ENCODE assay signal across 12 cellular contexts in genomic region chr2:47509981-47510380, GRCh38.
DNase-seq lines count a peak whose midpoint lies in the region; ATAC-seq and TF ChIP-seq lines count a peak whose summit lies in the region.
"Had no signal": no experiment of that assay in that cellular context is flagged by ENCODE, and none has a peak within 500 bp of the region (broad histone marks: within the 10 kb centered on the region; RNA-seq: fewer than 3 reads in every experiment).

No MANE protein-coding gene starts in this region.

- H3K79me2 ChIP-seq in DOHH2 (ENCODE audit: control insufficient read depth, low read length) (no peaks in the 10 kb centered on the region), Karpas-422 (ENCODE audit: low read length) (no peaks in the 10 kb centered on the region), mesendoderm (ENCODE audit: control insufficient read depth, insufficient read depth, low read length) (no peaks in the 10 kb centered on the region)

- H3K4me3 ChIP-seq in DOHH2 (ENCODE audit: low read length) = peak overlapping the region; percentile 33
- no peak overlapping the region for H3K4me3 ChIP-seq in Karpas-422 (ENCODE audit: low read length)
- no peak overlapping the region for H3K4me3 ChIP-seq in mesendoderm (ENCODE audit: low read length)

- CTCF ChIA-PET in WTC11 (lab: Charles Lee) = no interaction called here

- H2AFZ ChIP-seq in Karpas-422 (ENCODE audit: low read length) = no peak overlapping the region

- H3K36me3 ChIP-seq in DOHH2 (ENCODE audit: control insufficient read depth, low read length) (peaks cover 11% of the 10 kb centered on the region), Karpas-422 (ENCODE audit: insufficient read depth, low read length) (peaks cover 27% of the 10 kb centered on the region), mesendoderm (ENCODE audit: control insufficient read depth, insufficient read depth, low read length) (no peaks in the 10 kb centered on the region)

- no peak overlapping the region for H3K23ac ChIP-seq in mesendoderm (ENCODE audit: low read length)

- H3K4ac ChIP-seq in mesendoderm (ENCODE audit: low read depth, low read length) = no peak overlapping the region

- ATAC-seq in WTC11 = no peak
- no peak for ATAC-seq in esophagus mucosa
- ATAC-seq in activated T-cell treated with anti-CD3 and anti-CD28 coated beads, Interleukin-2, amount 50 U/mL, for 72 hours (replicated peaks in 1 of 2) = no peak
- ATAC-seq: CD8-positive, alpha-beta T cell had no signal

- no peak overlapping the region for H4K5ac ChIP-seq in mesendoderm (ENCODE audit: low read length)

- TF ChIP-seq CTCF in DOHH2 (IDR thresholded peaks at IDR 0.05; ENCODE audit: low read depth, low read length, poor library complexity, severe bottlenecking) = no peak
- no peak for TF ChIP-seq CTCF in WTC11 (IDR thresholded peaks at IDR 0.05)
- no peak for TF ChIP-seq CTCF in HFFc6 (IDR thresholded peaks at IDR 0.05)

- H3K36me3 Mint-ChIP-seq in WTC11 = peaks cover 36% of the 10 kb centered on the region
- H3K36me3 Mint-ChIP-seq in activated T-cell treated with anti-CD3 and anti-CD28 coated beads, Interleukin-2, amount 50 U/mL, for 72 hours (ENCODE audit: insufficient read depth in 2 of 2) = peaks cover 0 to 2% of the 10 kb centered on the region in 2 donors
- peaks cover 4% of the 10 kb centered on the region; the same call in 1 of the 2 replicates for H3K36me3 Mint-ChIP-seq in HFFc6 (ENCODE audit: low read depth)
- H3K36me3 Mint-ChIP-seq: CD14-positive monocyte; CD8-positive, alpha-beta T cell had no signal

- no peaks in the 10 kb centered on the region for H4K20me1 ChIP-seq in DOHH2 (ENCODE audit: control insufficient read depth, insufficient read depth, low read depth, low read length)
- H4K20me1 ChIP-seq in Karpas-422 (ENCODE audit: insufficient read depth, low read depth, low read length) = no peaks in the 10 kb centered on the region

- no peak overlapping the region for H2AK5ac ChIP-seq in mesendoderm (ENCODE audit: low read length)

- DNase-seq in Karpas-422 (no peak), WTC11 (ENCODE audit: low spot score) (no peak), mesendoderm (no peak), HFFc6 (no peak)
- no peak for DNase-seq in activated T-cell treated with anti-CD3 and anti-CD28 coated beads, Interleukin-2, amount 50 U/mL, for 72 hours
- DNase-seq: CD8-positive, alpha-beta T cell; COR-L47; IMR-90 had no signal

- peaks cover 26% of the 10 kb centered on the region for H3K9me3 Mint-ChIP-seq in WTC11
- H3K9me3 Mint-ChIP-seq in activated T-cell treated with anti-CD3 and anti-CD28 coated beads, Interleukin-2, amount 50 U/mL, for 72 hours = peaks cover 2 to 6% of the 10 kb centered on the region in 2 donors
- peaks cover 8% of the 10 kb centered on the region for H3K9me3 Mint-ChIP-seq in HFFc6

- peak overlapping the region; percentile 41 for H3K4me2 ChIP-seq in DOHH2 (ENCODE audit: low read length)
- no peak overlapping the region for H3K4me2 ChIP-seq in Karpas-422 (ENCODE audit: low read depth, low read length, poor library complexity, severe bottlenecking)
- no peak overlapping the region for H3K4me2 ChIP-seq in mesendoderm (ENCODE audit: low read length)

- no peak overlapping the region for H2BK120ac ChIP-seq in mesendoderm (ENCODE audit: low read depth, low read length)

- H3K4me3 Mint-ChIP-seq in WTC11 (no peak overlapping the region), HFFc6 (no peak overlapping the region)
- no peak overlapping the region for H3K4me3 Mint-ChIP-seq in activated T-cell treated with anti-CD3 and anti-CD28 coated beads, Interleukin-2, amount 50 U/mL, for 72 hours
- H3K4me3 Mint-ChIP-seq: B cell; CD14-positive monocyte; CD8-positive, alpha-beta T cell had no signal

- no CpG with 5 or more reads among the region's 4 CpGs for WGBS in mesendoderm (ENCODE audit: extremely low coverage, insufficient coverage, low lambda C conversion rate)

- no peaks in the 10 kb centered on the region for H3K9me2 ChIP-seq in DOHH2 (replicated peaks; ENCODE audit: control insufficient read depth, low read length)
- H3K9me2 ChIP-seq in Karpas-422 (replicated peaks; ENCODE audit: insufficient read depth, low read length) = no peaks in the 10 kb centered on the region

- H3K9me3 ChIP-seq in DOHH2 (ENCODE audit: control insufficient read depth, insufficient read depth, low read length) (peaks cover 14% of the 10 kb centered on the region), Karpas-422 (ENCODE audit: low read length) (peaks cover 5% of the 10 kb centered on the region; the same call in 1 of the 2 replicates)

- no peak overlapping the region for H3K18ac ChIP-seq in mesendoderm (ENCODE audit: low read length)

- H3K79me1 ChIP-seq in mesendoderm (ENCODE audit: low read length) = no peaks in the 10 kb centered on the region

- peak overlapping the region; percentile 6 for H3K56ac ChIP-seq in mesendoderm (ENCODE audit: low read length)

- H3K27me3 ChIP-seq in DOHH2 (ENCODE audit: control insufficient read depth, low read length) = no peaks in the 10 kb centered on the region
- H3K27me3 ChIP-seq in Karpas-422 (ENCODE audit: low read length) = no peaks in the 10 kb centered on the region
- no peaks in the 10 kb centered on the region for H3K27me3 ChIP-seq in mesendoderm (ENCODE audit: insufficient read depth, low read length, poor library complexity)

- H3K4me1 ChIP-seq in DOHH2 (ENCODE audit: control insufficient read depth, low read length) = peaks cover 71% of the 10 kb centered on the region
- H3K4me1 ChIP-seq in Karpas-422 (ENCODE audit: low read length) = peaks cover 42% of the 10 kb centered on the region
- H3K4me1 ChIP-seq in mesendoderm (ENCODE audit: control insufficient read depth, low read depth, low read length) = peaks cover 9% of the 10 kb centered on the region

- H3K27ac ChIP-seq in DOHH2 (ENCODE audit: low read depth, low read length) = peak overlapping the region; percentile 49; the same call in 1 of the 2 replicates
- H3K27ac ChIP-seq in Karpas-422 (ENCODE audit: low read length) = peak overlapping the region; percentile 50
- no peak overlapping the region for H3K27ac ChIP-seq in mesendoderm (ENCODE audit: low read depth, low read length)

- H2BK5ac ChIP-seq in mesendoderm (ENCODE audit: low read length) = no peak overlapping the region

- H3K27ac Mint-ChIP-seq in WTC11 (no peak overlapping the region), HFFc6 (no peak overlapping the region)
- no peak overlapping the region for H3K27ac Mint-ChIP-seq in activated T-cell treated with anti-CD3 and anti-CD28 coated beads, Interleukin-2, amount 50 U/mL, for 72 hours
- H3K27ac Mint-ChIP-seq: B cell; CD14-positive monocyte; CD8-positive, alpha-beta T cell had no signal

- H3K9ac ChIP-seq in Karpas-422 (ENCODE audit: low read length) (no peak overlapping the region), mesendoderm (ENCODE audit: low read length) (no peak overlapping the region)

- no peak overlapping the region for H2BK15ac ChIP-seq in mesendoderm (replicated peaks; ENCODE audit: low read depth)

- H3K4me1 Mint-ChIP-seq in WTC11 (peaks cover 15% of the 10 kb centered on the region), HFFc6 (ENCODE audit: low read depth) (peaks cover 7% of the 10 kb centered on the region)
- H3K4me1 Mint-ChIP-seq in activated T-cell treated with anti-CD3 and anti-CD28 coated beads, Interleukin-2, amount 50 U/mL, for 72 hours (ENCODE audit: low read depth) = no peaks in the 10 kb centered on the region

- POLR2A ChIA-PET in WTC11 (lab: Charles Lee) = no interaction called here

- H3K27me3 Mint-ChIP-seq in WTC11 (ENCODE audit: low read depth) (peaks cover 8% of the 10 kb centered on the region; the same call in 1 of the 2 replicates), HFFc6 (ENCODE audit: insufficient read depth) (peaks cover 20% of the 10 kb centered on the region)
- H3K27me3 Mint-ChIP-seq in activated T-cell treated with anti-CD3 and anti-CD28 coated beads, Interleukin-2, amount 50 U/mL, for 72 hours (ENCODE audit: low read depth) = no peaks in the 10 kb centered on the region

- no peak overlapping the region for H4K8ac ChIP-seq in mesendoderm (ENCODE audit: low read depth, low read length)

- H3F3A ChIP-seq in DOHH2 (ENCODE audit: control insufficient read depth, insufficient read depth) = no peaks in the 10 kb centered on the region

TF ChIP-seq in WTC11, 78 proteins besides CTCF, POLR2A, EP300 and RAD21:
- TF ChIP-seq TCF7 (CRISPR knock-in tag; IDR thresholded peaks at IDR 0.05; ENCODE audit: low read depth) (no peak), EMX1 (CRISPR knock-in tag; IDR thresholded peaks at IDR 0.05) (no peak), CBFB (CRISPR knock-in tag; IDR thresholded peaks at IDR 0.05; ENCODE audit: low read depth) (no peak), MYBL2 (CRISPR knock-in tag; IDR thresholded peaks at IDR 0.05) (no peak), HMGA2 (CRISPR knock-in tag; IDR thresholded peaks at IDR 0.05) (no peak), USF2 (CRISPR knock-in tag; IDR thresholded peaks at IDR 0.05) (peak; percentile 49), TEAD1 (CRISPR knock-in tag; IDR thresholded peaks at IDR 0.05) (no peak)
